8 cellular contexts compared by ENCODE assay signal in genomic region chr2:5695641-5696350, GRCh38. TPM values are rescaled to one million over a fixed set of nuclear protein-coding genes. Genes with fewer than 3 reads are reported as not detected.
A peak's percentile ranks its signal among the peaks of the same experiment; 100 is the strongest.
DNase-seq lines count a peak whose midpoint lies in the region; ATAC-seq, FAIRE-seq and TF ChIP-seq lines count a peak whose summit lies in the region.

No MANE protein-coding gene starts in this region.

- H3K36me3 Mint-ChIP-seq in endothelial cell (ENCODE audit: low read depth, unreplicated experiment): peaks cover 13% of the 10 kb centered on the region

- H3K9me3 ChIP-seq in parathyroid adenoma (ENCODE audit: control insufficient read depth, low read length): no peaks in the 10 kb centered on the region

- H3K4me1 ChIP-seq in parathyroid adenoma: no peaks in the 10 kb centered on the region

- no peak for TF ChIP-seq POLR2A in GM12892 (IDR thresholded peaks at IDR 0.05; ENCODE audit: low read depth, low read length)

- no peaks in the 10 kb centered on the region for H3K36me3 ChIP-seq in parathyroid adenoma (ENCODE audit: control insufficient read depth, insufficient read depth, low read length)

- peaks cover 15% of the 10 kb centered on the region for H3K27me3 Mint-ChIP-seq in endothelial cell (ENCODE audit: unreplicated experiment)

- H3K27ac Mint-ChIP-seq in endothelial cell (ENCODE audit: unreplicated experiment): peak overlapping the region; percentile 84

- H3K9me3 Mint-ChIP-seq in endothelial cell (ENCODE audit: unreplicated experiment): no peaks in the 10 kb centered on the region

- H2AFZ ChIP-seq in parathyroid adenoma: no peak overlapping the region

- FAIRE-seq in GM12892 (lab: Jason Lieb, UNC): no peak

- peaks cover 22% of the 10 kb centered on the region for H3K4me1 Mint-ChIP-seq in endothelial cell (ENCODE audit: unreplicated experiment)

- peak; percentile 76 for DNase-seq in NCI-H146 (lab: John Stamatoyannopoulos, UW)
- peak; percentile 64 for DNase-seq in endothelial cell (ENCODE audit: low spot score)
- DNase-seq in T-helper 9 cell: no peak
- no peak for DNase-seq in cerebellar cortex (ENCODE audit: low spot score)
- DNase-seq in GM12892 (ENCODE audit: insufficient read length): no peak

- no peak for ATAC-seq in HG02571 (IDR thresholded peaks at IDR 0.05; ENCODE audit: unreplicated experiment)

- H3K4me3 ChIP-seq in GM08714 (ENCODE audit: low read length) (peak overlapping the region; percentile 11; the same call in 1 of the 2 replicates), parathyroid adenoma (ENCODE audit: low read depth, low read length) (peak overlapping the region; percentile 38)

- H3K9ac ChIP-seq in parathyroid adenoma: no peak overlapping the region

- peaks cover 18% of the 10 kb centered on the region for H3K27me3 ChIP-seq in parathyroid adenoma (ENCODE audit: control insufficient read depth, insufficient read depth, low read length)

- TF ChIP-seq CTCF in endothelial cell (IDR thresholded peaks at IDR 0.05; ENCODE audit: unreplicated experiment) (no peak), parathyroid adenoma (IDR thresholded peaks at IDR 0.05) (no peak)

- H3K4me3 Mint-ChIP-seq in endothelial cell (ENCODE audit: unreplicated experiment): peak overlapping the region; percentile 96

- H3K27ac ChIP-seq in parathyroid adenoma: no peak overlapping the region

- H3K4me2 ChIP-seq in parathyroid adenoma (ENCODE audit: low read length): peak overlapping the region; percentile 81

- no peaks in the 10 kb centered on the region for H3K79me2 ChIP-seq in parathyroid adenoma

RNA-seq across cellular contexts. Expression of gene SOX11, which starts 3.6 kb away (rescaled TPM):
- 39.4 TPM for total RNA-seq in endothelial cell (ENCODE audit: unreplicated experiment)
- polyA plus RNA-seq in GM12892 (2012; ENCODE audit: missing spikeins): 0.04 TPM

Comparison
In these comparisons a context has a peak if more than half of its experiments do, and no peak if none do; other contexts are left out.
1. DNase-seq: peak in NCI-H146 (single experiment) and endothelial cell (single experiment); none in T-helper 9 cell (single experiment), cerebellar cortex (single experiment) and GM12892 (single experiment).